16 cellular contexts compared by ENCODE assay signal in the genomic region with DNA sequence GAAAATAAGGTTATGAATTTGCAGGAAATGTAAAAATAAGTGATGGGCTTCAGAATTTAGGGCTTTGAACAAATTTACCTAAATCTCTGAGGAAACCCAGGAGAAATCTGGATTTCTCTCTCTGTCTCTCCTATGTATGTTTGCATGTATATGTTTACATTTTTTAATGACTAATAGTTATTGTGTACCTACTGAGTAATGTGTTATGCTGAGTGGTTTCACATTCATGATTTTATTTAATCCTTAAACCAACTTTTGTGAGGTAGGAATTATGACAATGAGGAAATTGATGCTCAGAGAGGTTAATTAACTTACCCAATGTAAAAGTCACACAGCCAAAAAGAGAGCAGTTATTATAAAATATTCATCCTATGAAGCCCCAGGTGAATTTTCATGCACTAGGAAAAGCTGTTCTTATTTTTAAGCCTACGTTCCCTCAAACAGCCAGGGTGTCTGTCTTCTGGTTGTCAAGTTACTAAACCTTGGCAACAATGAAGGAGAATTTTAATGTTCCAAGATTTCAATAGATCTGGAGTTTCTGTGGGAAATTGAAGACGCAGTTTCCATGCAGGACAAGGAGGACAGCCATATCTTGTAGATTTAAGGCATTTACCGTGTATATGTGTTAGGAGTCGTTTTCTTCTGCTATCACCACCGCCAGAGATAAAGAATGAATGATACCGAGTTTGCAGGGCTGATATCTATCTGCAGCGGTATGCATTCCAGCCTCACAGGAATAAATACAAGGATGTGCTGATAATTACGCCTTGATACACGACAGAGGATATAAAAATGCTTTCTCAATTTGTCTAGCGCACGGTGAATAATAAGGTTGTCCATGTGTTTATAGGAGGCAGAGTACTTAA.
"Had no signal": no experiment of that assay in that cellular context is flagged by ENCODE, and none has a peak within 500 bp of the region (broad histone marks: within the 10 kb centered on the region; RNA-seq: fewer than 3 reads in every experiment).

No MANE protein-coding gene starts in this region.

- H3K27ac ChIP-seq: heart left ventricle, lower lobe of right lung, right lobe of liver, skin epidermis, stomach, transverse colon, vagina had no signal

- H3K4me1 ChIP-seq: lower lobe of right lung, transverse colon, vagina had no signal

- H3K27me3 ChIP-seq: right lobe of liver, stomach, transverse colon, vagina had no signal

- H3K36me3 ChIP-seq: heart left ventricle, lower lobe of right lung, right lobe of liver, stomach, transverse colon, vagina had no signal

- H3K4me3 ChIP-seq: heart left ventricle, lower lobe of right lung, right lobe of liver, skin epidermis, stomach, transverse colon, vagina had no signal

- DNase-seq: activated CD4-positive, alpha-beta memory T cell treated with anti-CD3 and anti-CD28 coated beads for 36 hours; activated CD4-positive, alpha-beta T cell treated with anti-CD3 and anti-CD28 coated beads for 48 hours; activated effector memory CD4-positive, alpha-beta T cell treated with Interleukin-2 at 50 U/mL for 16 hours; activated naive CD4-positive, alpha-beta T cell treated with anti-CD3 and anti-CD28 coated beads, Interleukin-2, amount 10 ng/mL, durations not matched to agents 7 days and 5 days; activated T-cell treated with anti-CD3 and anti-CD28 coated beads, Interleukin-2, amount 50 U/mL, for 72 hours; effector memory CD8-positive, alpha-beta T cell; lower lobe of right lung; natural killer cell; stimulated activated CD4-positive, alpha-beta T cell treated with anti-CD3 and anti-CD28 coated beads, Interleukin-2, amount 100 ng/mL, for 24 hours had no signal

- ATAC-seq: activated T-cell treated with anti-CD3 and anti-CD28 coated beads, Interleukin-2, amount 50 U/mL, for 72 hours; effector memory CD8-positive, alpha-beta T cell; natural killer cell; stimulated activated effector memory CD8-positive, alpha-beta T cell treated with anti-CD3 and anti-CD28 coated beads, Interleukin-12 subunit alpha, Interleukin-12 subunit beta, amount 100 ng/mL, for 72 hours had no signal

- H3K9me3 ChIP-seq: heart left ventricle, lower lobe of right lung, right lobe of liver, stomach, transverse colon, vagina had no signal
